10 cellular contexts compared by ENCODE assay signal in genomic region chr6:52415917-52416628, GRCh38. TPM values are rescaled to one million over a fixed set of nuclear protein-coding genes. Genes with fewer than 3 reads are reported as not detected.
A peak's percentile ranks its signal among the peaks of the same experiment; 100 is the strongest.
DNase-seq lines count a peak whose midpoint lies in the region; ATAC-seq, FAIRE-seq and TF ChIP-seq lines count a peak whose summit lies in the region.
"Had no signal": no experiment of that assay in that cellular context is flagged by ENCODE, and none has a peak within 500 bp of the region (broad histone marks: within the 10 kb centered on the region; RNA-seq: fewer than 3 reads in every experiment).

No MANE protein-coding gene starts in this region.

- no peak for FAIRE-seq in HTR-8/SVneo (lab: Jason Lieb, UNC)

- peak overlapping the region; percentile 42 for H3K27ac Mint-ChIP-seq in activated CD4-positive, alpha-beta T cell treated with anti-CD3 and anti-CD28 coated beads, Interleukin-2, amount 10 ng/mL, durations not matched to agents 7 days and 5 days
- no peak overlapping the region for H3K27ac Mint-ChIP-seq in activated CD4-positive, alpha-beta T cell treated with anti-CD3 and anti-CD28 coated beads, Interleukin-2, amount 10 ng/mL, durations not matched to agents 24 days and 14 days

- ATAC-seq in HG03460 (IDR thresholded peaks at IDR 0.05; ENCODE audit: unreplicated experiment): no peak
- no peak for ATAC-seq in HG02885 (IDR thresholded peaks at IDR 0.05; ENCODE audit: poor library complexity, unreplicated experiment)

- no peaks in the 10 kb centered on the region for H3K36me3 Mint-ChIP-seq in activated CD4-positive, alpha-beta T cell treated with anti-CD3 and anti-CD28 coated beads, Interleukin-2, amount 10 ng/mL, durations not matched to agents 7 days and 5 days (ENCODE audit: low read depth)
- H3K36me3 Mint-ChIP-seq in activated CD4-positive, alpha-beta T cell treated with anti-CD3 and anti-CD28 coated beads, Interleukin-2, amount 10 ng/mL, durations not matched to agents 24 days and 14 days (ENCODE audit: low read depth): no peaks in the 10 kb centered on the region

- POLR2A ChIA-PET in activated CD4-positive, alpha-beta T cell treated with anti-CD3 and anti-CD28 coated beads, Interleukin-2, amount 10 ng/mL, durations not matched to agents 7 days and 5 days (lab: Charles Lee): no interaction called here

- H3K27me3 Mint-ChIP-seq in activated CD4-positive, alpha-beta T cell treated with anti-CD3 and anti-CD28 coated beads, Interleukin-2, amount 10 ng/mL, durations not matched to agents 7 days and 5 days: peaks cover 2% of the 10 kb centered on the region
- H3K27me3 Mint-ChIP-seq in activated CD4-positive, alpha-beta T cell treated with anti-CD3 and anti-CD28 coated beads, Interleukin-2, amount 10 ng/mL, durations not matched to agents 24 days and 14 days: peaks cover 13% of the 10 kb centered on the region
- H3K27me3 Mint-ChIP-seq: central memory CD8-positive, alpha-beta T cell had no signal

- no peak for DNase-seq in activated CD4-positive, alpha-beta T cell treated with anti-CD3 and anti-CD28 coated beads, Interleukin-2, amount 10 ng/mL, durations not matched to agents 7 days and 5 days
- DNase-seq in activated CD4-positive, alpha-beta T cell treated with anti-CD3 and anti-CD28 coated beads, Interleukin-2, amount 10 ng/mL, durations not matched to agents 24 days and 14 days: no peak
- DNase-seq in RPMI8226: peak; percentile 41
- DNase-seq in epithelial cell of esophagus (ENCODE audit: low read depth): peak; percentile 30
- peak; percentile 66 for DNase-seq in renal cortical epithelial cell (ENCODE audit: low read depth)
- DNase-seq in HTR-8/SVneo (ENCODE audit: insufficient read length, low spot score): no peak
- DNase-seq: lower lobe of right lung had no signal

- no peak overlapping the region for H3K4me3 ChIP-seq in epithelial cell of esophagus (ENCODE audit: low read length)
- H3K4me3 ChIP-seq: lower lobe of right lung had no signal

- no peak overlapping the region for H3K4me3 Mint-ChIP-seq in activated CD4-positive, alpha-beta T cell treated with anti-CD3 and anti-CD28 coated beads, Interleukin-2, amount 10 ng/mL, durations not matched to agents 7 days and 5 days
- H3K4me3 Mint-ChIP-seq in activated CD4-positive, alpha-beta T cell treated with anti-CD3 and anti-CD28 coated beads, Interleukin-2, amount 10 ng/mL, durations not matched to agents 24 days and 14 days: no peak overlapping the region
- H3K4me3 Mint-ChIP-seq: central memory CD8-positive, alpha-beta T cell had no signal

- intact Hi-C loops in activated CD4-positive, alpha-beta T cell treated with anti-CD3 and anti-CD28 coated beads, Interleukin-2, amount 10 ng/mL, durations not matched to agents 24 days and 14 days (cut with micrococcal nuclease): loop anchor here (1.0 to 2.0 kb wide), 2 partner anchors 183 to 247 kb away; no protein-coding TSS in a partner anchor

- peaks cover 28% of the 10 kb centered on the region for H3K4me1 Mint-ChIP-seq in activated CD4-positive, alpha-beta T cell treated with anti-CD3 and anti-CD28 coated beads, Interleukin-2, amount 10 ng/mL, durations not matched to agents 7 days and 5 days
- H3K4me1 Mint-ChIP-seq in activated CD4-positive, alpha-beta T cell treated with anti-CD3 and anti-CD28 coated beads, Interleukin-2, amount 10 ng/mL, durations not matched to agents 24 days and 14 days: peaks cover 25% of the 10 kb centered on the region

- TF ChIP-seq CTCF in epithelial cell of esophagus (IDR thresholded peaks at IDR 0.05; ENCODE audit: insufficient read depth, low read depth, low read length, missing control alignments): no peak

- CTCF ChIA-PET in activated CD4-positive, alpha-beta T cell treated with anti-CD3 and anti-CD28 coated beads, Interleukin-2, amount 10 ng/mL, durations not matched to agents 7 days and 5 days (lab: Charles Lee): interaction anchor here (0.6 to 2.8 kb wide), 12 partner anchors 10 to 259 kb away, joined by 3 to 13 read pairs (median 3); partner anchors contain the start of genes MCM3 and TRAM2

- no peaks in the 10 kb centered on the region for H3K9me3 Mint-ChIP-seq in activated CD4-positive, alpha-beta T cell treated with anti-CD3 and anti-CD28 coated beads, Interleukin-2, amount 10 ng/mL, durations not matched to agents 7 days and 5 days
- H3K9me3 Mint-ChIP-seq in activated CD4-positive, alpha-beta T cell treated with anti-CD3 and anti-CD28 coated beads, Interleukin-2, amount 10 ng/mL, durations not matched to agents 24 days and 14 days: no peaks in the 10 kb centered on the region
- H3K9me3 Mint-ChIP-seq: central memory CD8-positive, alpha-beta T cell had no signal

RNA-seq across cellular contexts. Expression of gene EFHC1, which starts 4.1 kb away (rescaled TPM):
- total RNA-seq in activated CD4-positive, alpha-beta T cell treated with anti-CD3 and anti-CD28 coated beads, Interleukin-2, amount 10 ng/mL, durations not matched to agents 7 days and 5 days: 1 to 10 TPM; 2.3 to 3.6 TPM
- 1.5 and 1.7 TPM in 2 replicates for total RNA-seq in activated CD4-positive, alpha-beta T cell treated with anti-CD3 and anti-CD28 coated beads, Interleukin-2, amount 10 ng/mL, durations not matched to agents 24 days and 14 days
- total RNA-seq in renal cortical epithelial cell: 19.6 and 50.2 TPM in 2 replicates

RNA-seq across cellular contexts. Expression of gene PAQR8, which starts 54.1 kb away (rescaled TPM):
- total RNA-seq in activated CD4-positive, alpha-beta T cell treated with anti-CD3 and anti-CD28 coated beads, Interleukin-2, amount 10 ng/mL, durations not matched to agents 7 days and 5 days: 10 to 100 TPM; 21.2 to 22.8 TPM
- 4.5 and 4.8 TPM in 2 replicates for total RNA-seq in activated CD4-positive, alpha-beta T cell treated with anti-CD3 and anti-CD28 coated beads, Interleukin-2, amount 10 ng/mL, durations not matched to agents 24 days and 14 days
- total RNA-seq in renal cortical epithelial cell: 3.6 and 3.8 TPM in 2 replicates

Comparison
In these comparisons a context has a peak if more than half of its experiments do, and no peak if none do; other contexts are left out.
1. DNase-seq: peak in RPMI8226 (single experiment), epithelial cell of esophagus (single experiment) and renal cortical epithelial cell (single experiment); none in activated CD4-positive, alpha-beta T cell treated with anti-CD3 and anti-CD28 coated beads, Interleukin-2, amount 10 ng/mL, durations not matched to agents 7 days and 5 days (single experiment), activated CD4-positive, alpha-beta T cell treated with anti-CD3 and anti-CD28 coated beads, Interleukin-2, amount 10 ng/mL, durations not matched to agents 24 days and 14 days (single experiment) and HTR-8/SVneo (single experiment).